Comparison of ENCODE assay signal across 25 cellular contexts in genomic region chr6:137816688-137817087, GRCh38. TPM values are rescaled to one million over a fixed set of nuclear protein-coding genes. Genes with fewer than 3 reads are reported as not detected.
DNase-seq lines count a peak whose midpoint lies in the region; ATAC-seq and TF ChIP-seq lines count a peak whose summit lies in the region.
"Had no signal": no experiment of that assay in that cellular context is flagged by ENCODE, and none has a peak within 500 bp of the region (broad histone marks: within the 10 kb centered on the region; RNA-seq: fewer than 3 reads in every experiment).

No MANE protein-coding gene starts in this region.

- H3K4me2 ChIP-seq in Loucy (ENCODE audit: low read depth, low read length, poor library complexity, severe bottlenecking) = peak overlapping the region; percentile 36

- peak overlapping the region; percentile 9 for H3K9ac ChIP-seq in Loucy (ENCODE audit: low read depth, low read length, poor library complexity, severe bottlenecking)

- ATAC-seq in activated T-cell treated with anti-CD3 and anti-CD28 coated beads, Interleukin-2, amount 50 U/mL, for 72 hours (replicated peaks in 1 of 2) = no peak
- ATAC-seq in central memory CD8-positive, alpha-beta T cell (replicated peaks; ENCODE audit: extremely low read depth, poor library complexity, severe bottlenecking) = no peak
- no peak for ATAC-seq in stimulated activated naive CD8-positive, alpha-beta T cell treated with anti-CD3 and anti-CD28 coated beads, Interleukin-15, amount 100 ng/mL, for 72 hours
- ATAC-seq in GM21390 (IDR thresholded peaks at IDR 0.05; ENCODE audit: unreplicated experiment) = no peak

- no peaks in the 10 kb centered on the region for H3K79me2 ChIP-seq in Loucy (ENCODE audit: insufficient read depth, low read length)

- DNase-seq in activated T-cell treated with anti-CD3 and anti-CD28 coated beads, Interleukin-2, amount 50 U/mL, for 72 hours = no peak
- DNase-seq in activated T-cell treated with anti-CD3 and anti-CD28 coated beads, Interleukin-2, amount 50 U/mL, for 48 hours = no peak
- no peak for DNase-seq in central memory CD8-positive, alpha-beta T cell (ENCODE audit: low spot score in 2 of 2)
- no peak for DNase-seq in stimulated activated naive CD8-positive, alpha-beta T cell treated with anti-CD3 and anti-CD28 coated beads, Interleukin-15, amount 100 ng/mL, for 72 hours
- DNase-seq in OCI-M1 (lab: John Stamatoyannopoulos, UW) = no peak
- no peak for DNase-seq in HFFc6
- DNase-seq: ACHN; activated CD4-positive, CD25-positive, alpha-beta regulatory T cell treated with anti-CD3 and anti-CD28 coated beads, Interleukin-2, amount 50 U/mL, for 72 hours; dermis blood vessel endothelial cell; DMS 273 treated with DMSO at 0.1 percent for 48 hours; GDM1; head of caudate nucleus; KBM-7; MV-4-11; NCI-H1694; NCI-H2171 treated with DMSO at 0.1 percent for 48 hours; NCI-H526 treated with DMSO at 0.1 percent for 48 hours; ovary; stimulated activated CD4-positive, alpha-beta T cell treated with anti-CD3 and anti-CD28 coated beads, Interleukin-12 subunit alpha, Interleukin-12 subunit beta, amount 100 ng/mL, for 4 hours; stimulated activated CD4-positive, alpha-beta T cell treated with anti-CD3 and anti-CD28 coated beads, Interleukin-4, amount 100 ng/mL, for 4 hours; upper lobe of left lung had no signal

- TF ChIP-seq CTCF in Loucy (conservative IDR thresholded peaks at IDR 0.05; ENCODE audit: low read length) (no peak), HFFc6 (IDR thresholded peaks at IDR 0.05) (no peak)

- H3K4me3 ChIP-seq in Loucy (ENCODE audit: low read length, poor library complexity, severe bottlenecking) = peak overlapping the region; percentile 10
- H3K4me3 ChIP-seq: cardiac muscle cell, ovary, upper lobe of left lung had no signal

- no peaks in the 10 kb centered on the region for H3K9me2 ChIP-seq in Loucy (replicated peaks; ENCODE audit: low read depth, low read length)

- 0 out of 2 replicates have a peak, but pooled peaks cover 3% of the 10 kb centered on the region for H3F3A ChIP-seq in Loucy (ENCODE audit: low read depth)

- H3K27me3 Mint-ChIP-seq in activated T-cell treated with anti-CD3 and anti-CD28 coated beads, Interleukin-2, amount 50 U/mL, for 72 hours (ENCODE audit: low read depth) = no peaks in the 10 kb centered on the region
- no peaks in the 10 kb centered on the region for H3K27me3 Mint-ChIP-seq in central memory CD8-positive, alpha-beta T cell
- no peaks in the 10 kb centered on the region for H3K27me3 Mint-ChIP-seq in stimulated activated naive CD8-positive, alpha-beta T cell treated with anti-CD3 and anti-CD28 coated beads, Interleukin-15, amount 100 ng/mL, for 72 hours
- peaks cover 2% of the 10 kb centered on the region for H3K27me3 Mint-ChIP-seq in HFFc6 (ENCODE audit: insufficient read depth)

- H3K4me1 Mint-ChIP-seq in activated T-cell treated with anti-CD3 and anti-CD28 coated beads, Interleukin-2, amount 50 U/mL, for 72 hours (ENCODE audit: low read depth) = peaks cover 85% of the 10 kb centered on the region
- peaks cover 46% of the 10 kb centered on the region for H3K4me1 Mint-ChIP-seq in central memory CD8-positive, alpha-beta T cell
- H3K4me1 Mint-ChIP-seq in stimulated activated naive CD8-positive, alpha-beta T cell treated with anti-CD3 and anti-CD28 coated beads, Interleukin-15, amount 100 ng/mL, for 72 hours = peaks cover 82% of the 10 kb centered on the region
- H3K4me1 Mint-ChIP-seq in HFFc6 (ENCODE audit: low read depth) = peaks cover 4% of the 10 kb centered on the region

- H3K4me1 ChIP-seq in Loucy (ENCODE audit: insufficient read depth, low read length, poor library complexity, severe bottlenecking) = peaks cover 71% of the 10 kb centered on the region

- peak overlapping the region; percentile 20 to 81 for H3K4me3 Mint-ChIP-seq in activated T-cell treated with anti-CD3 and anti-CD28 coated beads, Interleukin-2, amount 50 U/mL, for 72 hours
- no peak overlapping the region for H3K4me3 Mint-ChIP-seq in central memory CD8-positive, alpha-beta T cell
- peak overlapping the region in 1 of 2 donors; percentile 77 for H3K4me3 Mint-ChIP-seq in stimulated activated naive CD8-positive, alpha-beta T cell treated with anti-CD3 and anti-CD28 coated beads, Interleukin-15, amount 100 ng/mL, for 72 hours
- no peak overlapping the region for H3K4me3 Mint-ChIP-seq in HFFc6
- H3K4me3 Mint-ChIP-seq: nephron had no signal

- peak overlapping the region; percentile 87 for H3K27ac Mint-ChIP-seq in activated T-cell treated with anti-CD3 and anti-CD28 coated beads, Interleukin-2, amount 50 U/mL, for 72 hours
- peak overlapping the region; percentile 80 for H3K27ac Mint-ChIP-seq in central memory CD8-positive, alpha-beta T cell (ENCODE audit: low read depth)
- H3K27ac Mint-ChIP-seq in stimulated activated naive CD8-positive, alpha-beta T cell treated with anti-CD3 and anti-CD28 coated beads, Interleukin-15, amount 100 ng/mL, for 72 hours = peak overlapping the region; percentile 49 to 68
- no peak overlapping the region for H3K27ac Mint-ChIP-seq in HFFc6
- H3K27ac Mint-ChIP-seq: nephron had no signal

- no peaks in the 10 kb centered on the region for H3K9me3 Mint-ChIP-seq in activated T-cell treated with anti-CD3 and anti-CD28 coated beads, Interleukin-2, amount 50 U/mL, for 72 hours
- no peaks in the 10 kb centered on the region for H3K9me3 Mint-ChIP-seq in central memory CD8-positive, alpha-beta T cell
- H3K9me3 Mint-ChIP-seq in stimulated activated naive CD8-positive, alpha-beta T cell treated with anti-CD3 and anti-CD28 coated beads, Interleukin-15, amount 100 ng/mL, for 72 hours = no peaks in the 10 kb centered on the region
- no peaks in the 10 kb centered on the region for H3K9me3 Mint-ChIP-seq in HFFc6
- H3K9me3 Mint-ChIP-seq: nephron had no signal

- no peaks in the 10 kb centered on the region for H3K9me3 ChIP-seq in Loucy (ENCODE audit: insufficient read depth, low read depth, low read length)
- H3K9me3 ChIP-seq: ovary, upper lobe of left lung had no signal

- peaks cover 0 to 5% of the 10 kb centered on the region in 2 donors for H3K36me3 Mint-ChIP-seq in activated T-cell treated with anti-CD3 and anti-CD28 coated beads, Interleukin-2, amount 50 U/mL, for 72 hours (ENCODE audit: insufficient read depth in 2 of 2)
- peaks cover 6% of the 10 kb centered on the region for H3K36me3 Mint-ChIP-seq in central memory CD8-positive, alpha-beta T cell (ENCODE audit: insufficient read depth)
- no peaks in the 10 kb centered on the region for H3K36me3 Mint-ChIP-seq in HFFc6 (ENCODE audit: low read depth)

- H4K20me1 ChIP-seq in Loucy (ENCODE audit: insufficient read depth, low read length, poor library complexity, severe bottlenecking) = no peaks in the 10 kb centered on the region

- no peaks in the 10 kb centered on the region for H3K27me3 ChIP-seq in Loucy (ENCODE audit: insufficient read depth, low read length, poor library complexity, severe bottlenecking)
- H3K27me3 ChIP-seq: cardiac muscle cell, ovary, upper lobe of left lung had no signal

- no peaks in the 10 kb centered on the region for H3K36me3 ChIP-seq in Loucy (ENCODE audit: insufficient read depth, low read length)
- H3K36me3 ChIP-seq: cardiac muscle cell, ovary, upper lobe of left lung had no signal

- peak overlapping the region; percentile 26; the same call in 1 of the 2 replicates for H2AFZ ChIP-seq in Loucy (ENCODE audit: low read length)

RNA-seq across cellular contexts. Expression of gene TNFAIP3, which starts 50.4 kb away (rescaled TPM):
- 100 to 1,000 TPM; 350 to 510 TPM for total RNA-seq in activated T-cell treated with anti-CD3 and anti-CD28 coated beads, Interleukin-2, amount 50 U/mL, for 72 hours
- total RNA-seq in HFFc6 (2021; fragmentation: NEBNext Ultra II Directional; extraction: Animal tissue kit (Norgen Biotek cat#: 25700)) = 10 to 100 TPM in 1 of 6 experiments, 1 to 10 TPM in 5; 4.5 to 17.2 (median 7.8) TPM

Comparison
In these comparisons a context has a peak if more than half of its experiments do, and no peak if none do; other contexts are left out.
1. H3K4me3 Mint-ChIP-seq: peak in activated T-cell treated with anti-CD3 and anti-CD28 coated beads, Interleukin-2, amount 50 U/mL, for 72 hours (2 of 2); none in central memory CD8-positive, alpha-beta T cell (single experiment) and HFFc6 (single experiment).
2. RNA of gene TNFAIP3, which starts 50.4 kb away (total RNA-seq): 350 to 510 TPM in activated T-cell treated with anti-CD3 and anti-CD28 coated beads, Interleukin-2, amount 50 U/mL, for 72 hours; 4.5 to 17.2 TPM in HFFc6; every median in the first group is over 10 times any median in the second.